ENCODE assay signal across 1 cellular context in the genomic region with DNA sequence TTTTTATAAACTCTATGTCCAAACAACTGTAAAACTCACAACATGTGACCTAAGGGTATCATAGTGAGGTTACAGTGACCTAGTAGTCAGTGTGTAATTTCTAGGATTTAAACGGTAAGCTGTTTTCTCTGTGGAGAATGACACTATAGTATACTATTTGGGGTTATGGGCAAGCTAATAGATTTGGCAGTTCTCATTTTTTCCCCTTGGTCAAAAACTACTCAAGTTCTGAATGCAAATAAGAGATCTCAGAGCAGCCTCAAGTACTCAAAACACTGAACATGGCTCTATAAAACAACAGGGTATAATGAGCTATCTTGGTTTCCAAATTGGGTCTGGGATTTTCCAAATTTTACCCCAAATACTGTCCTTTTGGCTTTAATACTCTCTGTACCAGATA.
TF ChIP-seq lines count a peak whose summit lies in the region.

No MANE protein-coding gene starts in this region.

TF ChIP-seq in IMR-90, 13 proteins besides CTCF, POLR2A, EP300 and RAD21:
- TF ChIP-seq, protein P1, sequence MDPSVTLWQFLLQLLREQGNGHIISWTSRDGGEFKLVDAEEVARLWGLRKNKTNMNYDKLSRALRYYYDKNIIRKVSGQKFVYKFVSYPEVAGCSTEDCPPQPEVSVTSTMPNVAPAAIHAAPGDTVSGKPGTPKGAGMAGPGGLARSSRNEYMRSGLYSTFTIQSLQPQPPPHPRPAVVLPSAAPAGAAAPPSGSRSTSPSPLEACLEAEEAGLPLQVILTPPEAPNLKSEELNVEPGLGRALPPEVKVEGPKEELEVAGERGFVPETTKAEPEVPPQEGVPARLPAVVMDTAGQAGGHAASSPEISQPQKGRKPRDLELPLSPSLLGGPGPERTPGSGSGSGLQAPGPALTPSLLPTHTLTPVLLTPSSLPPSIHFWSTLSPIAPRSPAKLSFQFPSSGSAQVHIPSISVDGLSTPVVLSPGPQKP (IDR thresholded peaks at IDR 0.05; ENCODE audit: borderline replicate concordance, low read depth, low read length) = no peak
- TF ChIP-seq MAFK (IDR thresholded peaks at IDR 0.05; ENCODE audit: low read depth, low read length) (no peak), MXI1 (IDR thresholded peaks at IDR 0.05; ENCODE audit: borderline replicate concordance, low read depth, low read length) (no peak), MAZ (IDR thresholded peaks at IDR 0.05; ENCODE audit: borderline replicate concordance, low read depth, low read length) (no peak), SMC3 (IDR thresholded peaks at IDR 0.05; ENCODE audit: low read depth, low read length) (no peak), FOS (IDR thresholded peaks at IDR 0.05; ENCODE audit: low read depth, low read length) (no peak), RCOR1 (IDR thresholded peaks at IDR 0.05; ENCODE audit: insufficient replicate concordance, low read length) (no peak), RFX5 (IDR thresholded peaks at IDR 0.05; ENCODE audit: low read depth, low read length) (no peak), NFE2L2 (IDR thresholded peaks at IDR 0.05; ENCODE audit: low read depth, low read length) (no peak), BHLHE40 (IDR thresholded peaks at IDR 0.05; ENCODE audit: low read depth, low read length) (no peak), CHD1 (IDR thresholded peaks at IDR 0.05; ENCODE audit: low read depth, low read length) (no peak), CEBPB (IDR thresholded peaks at IDR 0.05; ENCODE audit: low read depth, low read length) (no peak)
- TF ChIP-seq, protein P2, sequence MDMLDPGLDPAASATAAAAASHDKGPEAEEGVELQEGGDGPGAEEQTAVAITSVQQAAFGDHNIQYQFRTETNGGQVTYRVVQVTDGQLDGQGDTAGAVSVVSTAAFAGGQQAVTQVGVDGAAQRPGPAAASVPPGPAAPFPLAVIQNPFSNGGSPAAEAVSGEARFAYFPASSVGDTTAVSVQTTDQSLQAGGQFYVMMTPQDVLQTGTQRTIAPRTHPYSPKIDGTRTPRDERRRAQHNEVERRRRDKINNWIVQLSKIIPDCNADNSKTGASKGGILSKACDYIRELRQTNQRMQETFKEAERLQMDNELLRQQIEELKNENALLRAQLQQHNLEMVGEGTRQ (IDR thresholded peaks at IDR 0.05; ENCODE audit: low read depth, low read length) = no peak
